2 cellular contexts compared by ENCODE assay signal in the genomic region with DNA sequence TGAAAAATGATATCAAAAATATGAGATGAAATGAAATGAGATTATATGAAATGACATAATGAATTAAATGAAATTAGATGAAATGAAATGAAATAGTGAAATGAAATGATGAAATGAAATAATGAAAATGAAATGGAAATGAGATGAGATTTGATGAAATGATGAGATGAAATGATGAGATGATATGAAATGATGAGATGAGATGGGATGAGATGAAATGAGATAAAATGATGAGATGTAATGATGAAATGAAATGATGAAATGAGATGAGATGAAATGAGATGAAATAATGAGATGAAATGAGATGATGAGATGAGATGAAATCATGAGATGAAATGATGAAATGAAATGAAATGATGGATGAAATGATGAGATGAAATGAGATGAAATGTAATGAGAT.
TF ChIP-seq lines count a peak whose summit lies in the region.
"Not testable (repeated sequence)": the region's sequence is repeated elsewhere in the genome, so short reads cannot be mapped to it uniquely, and the experiment has no call there.

No MANE protein-coding gene starts in this region.

TF ChIP-seq in K562, 482 proteins besides CTCF, POLR2A, EP300 and RAD21:
- TF ChIP-seq ASH1L (IDR thresholded peaks at IDR 0.05; ENCODE audit: borderline replicate concordance, low read depth, partially characterized antibody) (peak; percentile 34), CEBPB (tag; IDR thresholded peaks at IDR 0.05) (peak; percentile 55; the same call in 1 of the 2 replicates), TRIM24 (IDR thresholded peaks at IDR 0.05) (peak; percentile 50 to 59; a peak in 1 of 4 replicates)
- TF ChIP-seq, protein P1, sequence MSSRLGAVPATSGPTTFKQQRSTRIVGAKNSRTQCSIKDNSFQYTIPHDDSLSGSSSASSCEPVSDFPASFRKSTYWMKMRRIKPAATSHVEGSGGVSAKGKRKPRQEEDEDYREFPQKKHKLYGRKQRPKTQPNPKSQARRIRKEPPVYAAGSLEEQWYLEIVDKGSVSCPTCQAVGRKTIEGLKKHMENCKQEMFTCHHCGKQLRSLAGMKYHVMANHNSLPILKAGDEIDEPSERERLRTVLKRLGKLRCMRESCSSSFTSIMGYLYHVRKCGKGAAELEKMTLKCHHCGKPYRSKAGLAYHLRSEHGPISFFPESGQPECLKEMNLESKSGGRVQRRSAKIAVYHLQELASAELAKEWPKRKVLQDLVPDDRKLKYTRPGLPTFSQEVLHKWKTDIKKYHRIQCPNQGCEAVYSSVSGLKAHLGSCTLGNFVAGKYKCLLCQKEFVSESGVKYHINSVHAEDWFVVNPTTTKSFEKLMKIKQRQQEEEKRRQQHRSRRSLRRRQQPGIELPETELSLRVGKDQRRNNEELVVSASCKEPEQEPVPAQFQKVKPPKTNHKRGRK (tag; IDR thresholded peaks at IDR 0.05) = peak; percentile 51; the same call in 1 of the 2 replicates

TF ChIP-seq in HepG2, 621 proteins besides CTCF, POLR2A, EP300 and RAD21:
- TF ChIP-seq IKZF1 (IDR thresholded peaks at IDR 0.05) (0 out of 2 replicates have a peak, but pooled peaks have one; percentile 40), PHB2 (IDR thresholded peaks at IDR 0.05; ENCODE audit: partially characterized antibody) (peak; percentile 91), PLRG1 (conservative IDR thresholded peaks at IDR 0.05) (peak; percentile 93; the same call in 1 of the 2 replicates), FOXP1 (IDR thresholded peaks at IDR 0.05) (0 out of 2 replicates have a peak, but pooled peaks have one; percentile 33), FOXA1 (IDR thresholded peaks at IDR 0.05) (peak; percentile 33; the same call in 1 of the 2 replicates), ATF7 (IDR thresholded peaks at IDR 0.05) (peak; percentile 91)
- TF ChIP-seq, protein P2, sequence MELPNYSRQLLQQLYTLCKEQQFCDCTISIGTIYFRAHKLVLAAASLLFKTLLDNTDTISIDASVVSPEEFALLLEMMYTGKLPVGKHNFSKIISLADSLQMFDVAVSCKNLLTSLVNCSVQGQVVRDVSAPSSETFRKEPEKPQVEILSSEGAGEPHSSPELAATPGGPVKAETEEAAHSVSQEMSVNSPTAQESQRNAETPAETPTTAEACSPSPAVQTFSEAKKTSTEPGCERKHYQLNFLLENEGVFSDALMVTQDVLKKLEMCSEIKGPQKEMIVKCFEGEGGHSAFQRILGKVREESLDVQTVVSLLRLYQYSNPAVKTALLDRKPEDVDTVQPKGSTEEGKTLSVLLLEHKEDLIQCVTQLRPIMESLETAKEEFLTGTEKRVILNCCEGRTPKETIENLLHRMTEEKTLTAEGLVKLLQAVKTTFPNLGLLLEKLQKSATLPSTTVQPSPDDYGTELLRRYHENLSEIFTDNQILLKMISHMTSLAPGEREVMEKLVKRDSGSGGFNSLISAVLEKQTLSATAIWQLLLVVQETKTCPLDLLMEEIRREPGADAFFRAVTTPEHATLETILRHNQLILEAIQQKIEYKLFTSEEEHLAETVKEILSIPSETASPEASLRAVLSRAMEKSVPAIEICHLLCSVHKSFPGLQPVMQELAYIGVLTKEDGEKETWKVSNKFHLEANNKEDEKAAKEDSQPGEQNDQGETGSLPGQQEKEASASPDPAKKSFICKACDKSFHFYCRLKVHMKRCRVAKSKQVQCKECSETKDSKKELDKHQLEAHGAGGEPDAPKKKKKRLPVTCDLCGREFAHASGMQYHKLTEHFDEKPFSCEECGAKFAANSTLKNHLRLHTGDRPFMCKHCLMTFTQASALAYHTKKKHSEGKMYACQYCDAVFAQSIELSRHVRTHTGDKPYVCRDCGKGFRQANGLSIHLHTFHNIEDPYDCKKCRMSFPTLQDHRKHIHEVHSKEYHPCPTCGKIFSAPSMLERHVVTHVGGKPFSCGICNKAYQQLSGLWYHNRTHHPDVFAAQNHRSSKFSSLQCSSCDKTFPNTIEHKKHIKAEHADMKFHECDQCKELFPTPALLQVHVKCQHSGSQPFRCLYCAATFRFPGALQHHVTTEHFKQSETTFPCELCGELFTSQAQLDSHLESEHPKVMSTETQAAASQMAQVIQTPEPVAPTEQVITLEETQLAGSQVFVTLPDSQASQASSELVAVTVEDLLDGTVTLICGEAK (IDR thresholded peaks at IDR 0.05) = peak; percentile 36; the same call in 1 of the 2 replicates
- TF ChIP-seq, protein P2 (CRISPR knock-in tag; IDR thresholded peaks at IDR 0.05) = not testable (repeated sequence)
- TF ChIP-seq, protein P3, sequence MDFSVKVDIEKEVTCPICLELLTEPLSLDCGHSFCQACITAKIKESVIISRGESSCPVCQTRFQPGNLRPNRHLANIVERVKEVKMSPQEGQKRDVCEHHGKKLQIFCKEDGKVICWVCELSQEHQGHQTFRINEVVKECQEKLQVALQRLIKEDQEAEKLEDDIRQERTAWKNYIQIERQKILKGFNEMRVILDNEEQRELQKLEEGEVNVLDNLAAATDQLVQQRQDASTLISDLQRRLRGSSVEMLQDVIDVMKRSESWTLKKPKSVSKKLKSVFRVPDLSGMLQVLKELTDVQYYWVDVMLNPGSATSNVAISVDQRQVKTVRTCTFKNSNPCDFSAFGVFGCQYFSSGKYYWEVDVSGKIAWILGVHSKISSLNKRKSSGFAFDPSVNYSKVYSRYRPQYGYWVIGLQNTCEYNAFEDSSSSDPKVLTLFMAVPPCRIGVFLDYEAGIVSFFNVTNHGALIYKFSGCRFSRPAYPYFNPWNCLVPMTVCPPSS (IDR thresholded peaks at IDR 0.05) = 0 out of 2 replicates have a peak, but pooled peaks have one; percentile 55
- TF ChIP-seq FOXP1, FOXA1, ATF7 (CRISPR knock-in tag; IDR thresholded peaks at IDR 0.05): not testable (repeated sequence)
